In genomic region chr7:45138433-45139267, GRCh38 we compare ENCODE assay signal across 1 cellular context.
TF ChIP-seq lines count a peak whose summit lies in the region.

No MANE protein-coding gene starts in this region.

TF ChIP-seq in K562, 482 proteins besides CTCF, POLR2A, EP300 and RAD21 (continued from another document and continues in another):
- TF ChIP-seq ARHGAP35 (IDR thresholded peaks at IDR 0.05; ENCODE audit: partially characterized antibody) (no peak), SRSF7 (optimal IDR thresholded peaks at IDR 0.05; ENCODE audit: low read depth, low read length) (no peak), ZNF609 (CRISPR knock-in tag; IDR thresholded peaks at IDR 0.05; ENCODE audit: borderline replicate concordance) (no peak), RERE (CRISPR knock-in tag; IDR thresholded peaks at IDR 0.05; ENCODE audit: borderline replicate concordance) (no peak), KLF16 (IDR thresholded peaks at IDR 0.05) (no peak), ZNF583 (CRISPR knock-in tag; IDR thresholded peaks at IDR 0.05) (no peak), FOXA1 (IDR thresholded peaks at IDR 0.05; ENCODE audit: borderline replicate concordance) (no peak), ZNF695 (CRISPR knock-in tag; IDR thresholded peaks at IDR 0.05) (no peak), IFI16 (CRISPR knock-in tag; IDR thresholded peaks at IDR 0.05) (no peak), NUFIP1 (IDR thresholded peaks at IDR 0.05; ENCODE audit: partially characterized antibody) (no peak), SMARCA4 (IDR thresholded peaks at IDR 0.05) (peak; percentile 78), ZNF449 (CRISPR knock-in tag; IDR thresholded peaks at IDR 0.05) (no peak), BACH1 (tag; IDR thresholded peaks at IDR 0.05) (no peak; the same call in 1 of the 2 replicates), MGA (IDR thresholded peaks at IDR 0.05) (peak; percentile 42; the same call in 1 of the 2 replicates), RBFOX2 (IDR thresholded peaks at IDR 0.05; ENCODE audit: low read depth, low read length) (0 out of 2 replicates have a peak, but pooled peaks have one; percentile 39), ZNF232 (CRISPR knock-in tag; IDR thresholded peaks at IDR 0.05) (no peak), MTA3 (IDR thresholded peaks at IDR 0.05; ENCODE audit: borderline replicate concordance) (no peak; the same call in 1 of the 2 replicates), ZNF780A (CRISPR knock-in tag; IDR thresholded peaks at IDR 0.05) (no peak), ZNF41 (CRISPR knock-in tag; conservative IDR thresholded peaks at IDR 0.05) (no peak), ZNF311 (CRISPR knock-in tag; IDR thresholded peaks at IDR 0.05) (no peak), CBFB (CRISPR knock-in tag; IDR thresholded peaks at IDR 0.05) (no peak), PBX2 (CRISPR knock-in tag; IDR thresholded peaks at IDR 0.05; ENCODE audit: low read depth) (no peak), PBX2 (tag; conservative IDR thresholded peaks at IDR 0.05; ENCODE audit: low read depth) (no peak), BRF2 (IDR thresholded peaks at IDR 0.05; ENCODE audit: borderline replicate concordance, insufficient read depth, insufficient read length) (no peak), FOXJ2 (tag; IDR thresholded peaks at IDR 0.05) (no peak), PHTF2 (CRISPR knock-in tag; IDR thresholded peaks at IDR 0.05) (no peak), ZNF75A (CRISPR knock-in tag; IDR thresholded peaks at IDR 0.05) (no peak), PCBP1 (IDR thresholded peaks at IDR 0.05; ENCODE audit: low read depth, low read length, poor library complexity, severe bottlenecking) (no peak)
